In genomic region chr5:54093861-54094260, GRCh38 we compare ENCODE assay signal across 24 cellular contexts.
DNase-seq lines count a peak whose midpoint lies in the region; ATAC-seq and TF ChIP-seq lines count a peak whose summit lies in the region.
"Had no signal": no experiment of that assay in that cellular context is flagged by ENCODE, and none has a peak within 500 bp of the region (broad histone marks: within the 10 kb centered on the region; RNA-seq: fewer than 3 reads in every experiment).

No MANE protein-coding gene starts in this region.

- DNase-seq in GM12865 (ENCODE audit: low read depth) (peak; percentile 49), NCI-H2227 treated with DMSO at 0.1 percent for 48 hours (lab: John Stamatoyannopoulos, UW) (no peak), NCI-H69 (lab: John Stamatoyannopoulos, UW) (no peak), cerebellar nuclear complex (lab: John Stamatoyannopoulos, UW) (no peak)
- DNase-seq: activated CD4-positive, CD25-positive, alpha-beta regulatory T cell treated with anti-CD3 and anti-CD28 coated beads, Interleukin-2, amount 50 U/mL, for 72 hours; activated CD8-positive, alpha-beta T cell treated with anti-CD3 and anti-CD28 coated beads for 36 hours; activated gamma-delta T cell; activated naive CD8-positive, alpha-beta T cell treated with anti-CD3 and anti-CD28 coated beads, Interleukin-2, amount 10 ng/mL, durations not matched to agents 7 days and 5 days; Calu3; caudate nucleus; DMS79 treated with DMSO at 0.1 percent for 48 hours; HFFc6; MM.1S; NCI-H1436; NCI-H2081 treated with DMSO at 0.1 percent for 48 hours; nephron progenitor cell; ovary; small intestine; stimulated activated CD4-positive, alpha-beta T cell treated with anti-CD3 and anti-CD28 coated beads, Interleukin-1b, Interleukin-23, amount 100 ng/mL, for 48 hours; T-helper 17 cell; trophoblast cell had no signal

- H3K4me3 ChIP-seq in GM12865 (ENCODE audit: low read depth, low read length): no peak overlapping the region
- H3K4me3 ChIP-seq: ovary had no signal

- peak; percentile 61 for ATAC-seq in GM21576 (IDR thresholded peaks at IDR 0.05; ENCODE audit: unreplicated experiment)
- peak; percentile 52 for ATAC-seq in HG03378 (IDR thresholded peaks at IDR 0.05; ENCODE audit: unreplicated experiment)
- ATAC-seq in stimulated activated memory B cell treated with anti-CD40 and anti-IgM and Interleukin-4, amounts not matched to agents 10 μg/mL and 1 μg/mL and 100 μg/mL, for 72 hours: peak; percentile 86
- ATAC-seq: activated CD8-positive, alpha-beta T cell treated with anti-CD3 and anti-CD28 coated beads for 36 hours; T-helper 17 cell had no signal

- TF ChIP-seq CTCF in GM12865 (IDR thresholded peaks at IDR 0.05; ENCODE audit: insufficient read depth, low read depth, low read length, missing control alignments): no peak

- H3K4me1 Mint-ChIP-seq in stimulated activated memory B cell treated with anti-CD40 and anti-IgM and Interleukin-4, amounts not matched to agents 10 μg/mL and 1 μg/mL and 100 μg/mL, for 72 hours: peaks cover 16% of the 10 kb centered on the region

- H3K36me3 Mint-ChIP-seq in stimulated activated memory B cell treated with anti-CD40 and anti-IgM and Interleukin-4, amounts not matched to agents 10 μg/mL and 1 μg/mL and 100 μg/mL, for 72 hours: peaks cover 8% of the 10 kb centered on the region
- H3K36me3 Mint-ChIP-seq: activated naive CD8-positive, alpha-beta T cell treated with anti-CD3 and anti-CD28 coated beads, Interleukin-2, amount 10 ng/mL, durations not matched to agents 7 days and 5 days had no signal

- H3K4me3 Mint-ChIP-seq in stimulated activated memory B cell treated with anti-CD40 and anti-IgM and Interleukin-4, amounts not matched to agents 10 μg/mL and 1 μg/mL and 100 μg/mL, for 72 hours: no peak overlapping the region
- H3K4me3 Mint-ChIP-seq: activated CD8-positive, alpha-beta T cell treated with anti-CD3 and anti-CD28 coated beads for 36 hours; activated naive CD8-positive, alpha-beta T cell treated with anti-CD3 and anti-CD28 coated beads, Interleukin-2, amount 10 ng/mL, durations not matched to agents 7 days and 5 days; HFFc6; nephron progenitor cell; T-helper 17 cell had no signal

- no peaks in the 10 kb centered on the region for H3K9me3 Mint-ChIP-seq in stimulated activated memory B cell treated with anti-CD40 and anti-IgM and Interleukin-4, amounts not matched to agents 10 μg/mL and 1 μg/mL and 100 μg/mL, for 72 hours
- H3K9me3 Mint-ChIP-seq: activated CD8-positive, alpha-beta T cell treated with anti-CD3 and anti-CD28 coated beads for 36 hours; activated naive CD8-positive, alpha-beta T cell treated with anti-CD3 and anti-CD28 coated beads, Interleukin-2, amount 10 ng/mL, durations not matched to agents 7 days and 5 days; HFFc6; nephron progenitor cell had no signal

- H3K27ac Mint-ChIP-seq in stimulated activated memory B cell treated with anti-CD40 and anti-IgM and Interleukin-4, amounts not matched to agents 10 μg/mL and 1 μg/mL and 100 μg/mL, for 72 hours: no peak overlapping the region
- H3K27ac Mint-ChIP-seq: activated CD8-positive, alpha-beta T cell treated with anti-CD3 and anti-CD28 coated beads for 36 hours; activated naive CD8-positive, alpha-beta T cell treated with anti-CD3 and anti-CD28 coated beads, Interleukin-2, amount 10 ng/mL, durations not matched to agents 7 days and 5 days; HFFc6; T-helper 17 cell had no signal

- no peaks in the 10 kb centered on the region for H3K27me3 Mint-ChIP-seq in stimulated activated memory B cell treated with anti-CD40 and anti-IgM and Interleukin-4, amounts not matched to agents 10 μg/mL and 1 μg/mL and 100 μg/mL, for 72 hours
- H3K27me3 Mint-ChIP-seq: activated CD8-positive, alpha-beta T cell treated with anti-CD3 and anti-CD28 coated beads for 36 hours; activated naive CD8-positive, alpha-beta T cell treated with anti-CD3 and anti-CD28 coated beads, Interleukin-2, amount 10 ng/mL, durations not matched to agents 7 days and 5 days; T-helper 17 cell had no signal
